8 cellular contexts compared by ENCODE assay signal in genomic region chr1:45687014-45687752, GRCh38. TPM values are rescaled to one million over a fixed set of nuclear protein-coding genes. Genes with fewer than 3 reads are reported as not detected.
A peak's percentile ranks its signal among the peaks of the same experiment; 100 is the strongest.
DNase-seq lines count a peak whose midpoint lies in the region; ATAC-seq and TF ChIP-seq lines count a peak whose summit lies in the region.

No MANE protein-coding gene starts in this region.

- ATAC-seq in RWPE2 (ENCODE audit: low read depth): peak; percentile 89
- ATAC-seq in natural killer cell: peak; percentile 78 to 93 (median 83)

- H3K9me3 Mint-ChIP-seq in natural killer cell: no peaks in the 10 kb centered on the region

- H3K27me3 ChIP-seq in H7 (ENCODE audit: control insufficient read depth, insufficient read depth, low read length): no peaks in the 10 kb centered on the region
- H3K27me3 ChIP-seq in Loucy (ENCODE audit: insufficient read depth, low read length, poor library complexity, severe bottlenecking): no peaks in the 10 kb centered on the region
- no peaks in the 10 kb centered on the region for H3K27me3 ChIP-seq in RWPE2 (ENCODE audit: insufficient read depth, poor library complexity, severe bottlenecking)

- H3K4me3 ChIP-seq in H7 (ENCODE audit: insufficient read depth, low read depth, low read length) (peak overlapping the region; percentile 100), Loucy (ENCODE audit: low read length, poor library complexity, severe bottlenecking) (peak overlapping the region; percentile 94), RWPE2 (ENCODE audit: severe bottlenecking) (peak overlapping the region; percentile 88), fibroblast of pulmonary artery (replicated peaks; ENCODE audit: low read depth, low read length) (peak overlapping the region; percentile 98)

- peak overlapping the region; percentile 87 for H2AFZ ChIP-seq in Loucy (ENCODE audit: low read length)

- peak overlapping the region; percentile 100 for H3K27ac Mint-ChIP-seq in natural killer cell

- H4K20me1 ChIP-seq in Loucy (ENCODE audit: insufficient read depth, low read length, poor library complexity, severe bottlenecking): peaks cover 35% of the 10 kb centered on the region

- no peaks in the 10 kb centered on the region for H3K36me3 Mint-ChIP-seq in natural killer cell

- H3K4me1 ChIP-seq in Loucy (ENCODE audit: insufficient read depth, low read length, poor library complexity, severe bottlenecking) (peaks cover 18% of the 10 kb centered on the region), RWPE2 (ENCODE audit: insufficient read depth, poor library complexity, severe bottlenecking) (no peaks in the 10 kb centered on the region)

- H3K4me2 ChIP-seq in Loucy (ENCODE audit: low read depth, low read length, poor library complexity, severe bottlenecking): peak overlapping the region; percentile 88

- H3K9ac ChIP-seq in Loucy (ENCODE audit: low read depth, low read length, poor library complexity, severe bottlenecking): peak overlapping the region; percentile 99

- peaks cover 43 to 47% of the 10 kb centered on the region in 2 donors for H3K4me1 Mint-ChIP-seq in natural killer cell

- peak overlapping the region; percentile 99 for H3K4me3 Mint-ChIP-seq in natural killer cell

- H3K36me3 ChIP-seq in H7 (replicated peaks; ENCODE audit: control insufficient read depth, insufficient read depth, low read length): peaks cover 1% of the 10 kb centered on the region; the same call in 1 of the 2 replicates
- no peaks in the 10 kb centered on the region for H3K36me3 ChIP-seq in Loucy (ENCODE audit: insufficient read depth, low read length)
- H3K36me3 ChIP-seq in RWPE2 (ENCODE audit: low read depth): peaks cover 21% of the 10 kb centered on the region

- peaks cover 81% of the 10 kb centered on the region for H3K79me2 ChIP-seq in Loucy (ENCODE audit: insufficient read depth, low read length)

- intact Hi-C loops in natural killer cell (cut with micrococcal nuclease): loop anchor here (1.0 to 5.0 kb wide), 7 partner anchors 63 to 910 kb away; partner anchors contain the start of genes CCDC163, IPP, MAST2 and MMACHC

- DNase-seq in ELR (ENCODE audit: low read depth) (peak; percentile 99), H7 (peak; percentile 94), RWPE2 (ENCODE audit: low spot score) (peak; percentile 97), fibroblast of pulmonary artery (ENCODE audit: low read depth) (peak; percentile 99), natural killer cell (peak; percentile 92)
- peak; percentile 96 for DNase-seq in activated effector memory CD4-positive, alpha-beta T cell treated with Interleukin-2 at 50 U/mL for 16 hours
- DNase-seq in stimulated activated naive CD4-positive, alpha-beta T cell treated with Interleukin-2 at 50 U/mL for 16 hours (lab: John Stamatoyannopoulos, UW): peak; percentile 97

- H3F3A ChIP-seq in Loucy (ENCODE audit: low read depth): no peaks in the 10 kb centered on the region

- no peaks in the 10 kb centered on the region for H3K27me3 Mint-ChIP-seq in natural killer cell (ENCODE audit: low read depth in 2 of 2)

- no peaks in the 10 kb centered on the region for H3K9me3 ChIP-seq in Loucy (ENCODE audit: insufficient read depth, low read depth, low read length)
- no peaks in the 10 kb centered on the region for H3K9me3 ChIP-seq in RWPE2 (ENCODE audit: severe bottlenecking)

- no peak for TF ChIP-seq CTCF in Loucy (conservative IDR thresholded peaks at IDR 0.05; ENCODE audit: low read length)
- TF ChIP-seq CTCF in RWPE2 (IDR thresholded peaks at IDR 0.05; ENCODE audit: poor library complexity, severe bottlenecking): no peak
- TF ChIP-seq CTCF in fibroblast of pulmonary artery (IDR thresholded peaks at IDR 0.05; ENCODE audit: low read length, missing control alignments): no peak
- TF ChIP-seq CTCF in natural killer cell (IDR thresholded peaks at IDR 0.05): no peak

- H3K9me2 ChIP-seq in Loucy (replicated peaks; ENCODE audit: low read depth, low read length): no peaks in the 10 kb centered on the region

- H3K27ac ChIP-seq in RWPE2 (ENCODE audit: poor library complexity, severe bottlenecking): peak overlapping the region; percentile 85

RNA-seq across cellular contexts. Expression of gene TMEM69, which starts 0.8 kb away (rescaled TPM):
- 143 and 144 TPM in 2 replicates for total RNA-seq in H7 (2014; rRNA removed; shearing (Covaris generic))
- 10 to 100 TPM in 1 of 3 donors, 1 to 10 TPM in 2; 8.8 to 14.2 (median 9.3) TPM for total RNA-seq in natural killer cell

RNA-seq across cellular contexts. Expression of gene GPBP1L1, which starts 0.8 kb away (rescaled TPM):
- total RNA-seq in H7 (2014; rRNA removed; shearing (Covaris generic)): 156 and 178 TPM in 2 replicates
- total RNA-seq in natural killer cell: 100 to 1,000 TPM; 144 to 176 (median 153) TPM

Comparison
In these comparisons a context has a peak if more than half of its experiments do, and no peak if none do; other contexts are left out.
1. Peak in every context shown above with its lines: DNase-seq, ATAC-seq, H3K4me3 ChIP-seq and H3K27ac ChIP-seq.